Comparison of ENCODE assay signal across 16 cellular contexts in genomic region chr7:50164552-50165220, GRCh38.
DNase-seq lines count a peak whose midpoint lies in the region; ATAC-seq, FAIRE-seq and TF ChIP-seq lines count a peak whose summit lies in the region.
"Had no signal": no experiment of that assay in that cellular context is flagged by ENCODE, and none has a peak within 500 bp of the region (broad histone marks: within the 10 kb centered on the region; RNA-seq: fewer than 3 reads in every experiment).

No MANE protein-coding gene starts in this region.

- CTCF ChIA-PET in CD8-positive, alpha-beta memory T cell (lab: Charles Lee): interaction anchor here (0.8 to 1.5 kb wide), 3 partner anchors 40 to 996 kb away, joined by 3 to 4 read pairs (median 3); partner anchors contain the start of gene ZPBP
- CTCF ChIA-PET in activated CD4-positive, alpha-beta memory T cell treated with anti-CD3 and anti-CD28 coated beads, Interleukin-2, amount 10 ng/mL, durations not matched to agents 7 days and 5 days (lab: Charles Lee): interaction anchor here (0.9 to 3.9 kb wide), 6 partner anchors 15 to 253 kb away, joined by 3 to 17 read pairs (median 6); no protein-coding TSS in a partner anchor

- H3K9me3 ChIP-seq in BLaER1 treated with 17β-estradiol and CSF1 and Interleukin-3, amounts not matched to agents 10 nM and 100 nM (replicated peaks in 1 of 11): no peaks in the 10 kb centered on the region
- no peaks in the 10 kb centered on the region for H3K9me3 ChIP-seq in CD8-positive, alpha-beta memory T cell (ENCODE audit: low read length)
- no peaks in the 10 kb centered on the region for H3K9me3 ChIP-seq in esophagus muscularis mucosa
- H3K9me3 ChIP-seq: ovary had no signal

- peak overlapping the region in 6 of 7 donors; percentile 71 to 81 (median 76) for H3K4me3 Mint-ChIP-seq in CD8-positive, alpha-beta memory T cell
- H3K4me3 Mint-ChIP-seq in activated CD4-positive, alpha-beta memory T cell treated with anti-CD3 and anti-CD28 coated beads, Interleukin-2, amount 10 ng/mL, durations not matched to agents 7 days and 5 days: peak overlapping the region; percentile 40

- ATAC-seq in sciatic nerve (no peak), GM21360 (IDR thresholded peaks at IDR 0.05; ENCODE audit: unreplicated experiment) (no peak)
- ATAC-seq: left cardiac atrium had no signal

- intact Hi-C loops in esophagus muscularis mucosa (cut with DNase I) (no loop called here), sciatic nerve (cut with DNase I) (no loop called here)

- no peaks in the 10 kb centered on the region for H3K27me3 ChIP-seq in BLaER1 treated with 17β-estradiol and CSF1 and Interleukin-3, amounts not matched to agents 10 nM and 100 nM
- no peaks in the 10 kb centered on the region for H3K27me3 ChIP-seq in CD8-positive, alpha-beta memory T cell (ENCODE audit: insufficient read depth, low read length, poor library complexity, severe bottlenecking)
- no peaks in the 10 kb centered on the region for H3K27me3 ChIP-seq in esophagus muscularis mucosa
- H3K27me3 ChIP-seq: brain microvascular endothelial cell, ovary had no signal

- peak overlapping the region in 9 of 11 experiments; percentile 4 to 59 (median 26); a peak in 12 of 22 replicates for H3K4me2 ChIP-seq in BLaER1 treated with 17β-estradiol and CSF1 and Interleukin-3, amounts not matched to agents 10 nM and 100 nM

- POLR2A ChIA-PET in CD8-positive, alpha-beta memory T cell (lab: Charles Lee): no interaction called here
- POLR2A ChIA-PET in activated CD4-positive, alpha-beta memory T cell treated with anti-CD3 and anti-CD28 coated beads, Interleukin-2, amount 10 ng/mL, durations not matched to agents 7 days and 5 days (lab: Charles Lee): interaction anchor here (1.0 to 1.5 kb wide), 2 partner anchors 9 to 143 kb away, joined by 3 to 10 read pairs; no protein-coding TSS in a partner anchor

- peak in 3 of 5 donors; percentile 27 to 54 (median 29) for DNase-seq in CD8-positive, alpha-beta memory T cell
- peak; percentile 55 for DNase-seq in activated CD4-positive, alpha-beta memory T cell treated with anti-CD3 and anti-CD28 coated beads, Interleukin-2, amount 10 ng/mL, durations not matched to agents 7 days and 5 days
- peak; percentile 55 for DNase-seq in esophagus muscularis mucosa (ENCODE audit: extremely low spot score)
- DNase-seq in mesenteric fat pad (ENCODE audit: low spot score): no peak
- no peak for DNase-seq in sciatic nerve (ENCODE audit: low spot score)
- no peak for DNase-seq in GM19239 (ENCODE audit: insufficient read length, low spot score)
- DNase-seq: brain microvascular endothelial cell, C1 segment of cervical spinal cord, hippocampal formation, KG1, left cardiac atrium, NCI-H1417 treated with DMSO at 0.1 percent for 48 hours, NCI-H510A, ovary had no signal

- 80% methylated on average over 7 of the region's 7 CpGs for WGBS in esophagus muscularis mucosa

- no peak overlapping the region for H3K27ac ChIP-seq in BLaER1 treated with 17β-estradiol and CSF1 and Interleukin-3, amounts not matched to agents 10 nM and 100 nM
- H3K27ac ChIP-seq in CD8-positive, alpha-beta memory T cell (ENCODE audit: low read depth, low read length): no peak overlapping the region
- no peak overlapping the region for H3K27ac ChIP-seq in esophagus muscularis mucosa (replicated peaks in 1 of 4)
- H3K27ac ChIP-seq: brain microvascular endothelial cell, ovary had no signal

- H3K4me1 ChIP-seq in BLaER1 treated with 17β-estradiol and CSF1 and Interleukin-3, amounts not matched to agents 10 nM and 100 nM: peaks cover 15 to 45% (median 24%) of the 10 kb centered on the region in 10 experiments
- peaks cover 45% of the 10 kb centered on the region for H3K4me1 ChIP-seq in CD8-positive, alpha-beta memory T cell (ENCODE audit: insufficient read depth, low read length)
- H3K4me1 ChIP-seq in esophagus muscularis mucosa: no peaks in the 10 kb centered on the region

- TF ChIP-seq EP300 in esophagus muscularis mucosa (IDR thresholded peaks at IDR 0.05): no peak

- no peaks in the 10 kb centered on the region for H3K36me3 ChIP-seq in BLaER1 treated with 17β-estradiol and CSF1 and Interleukin-3, amounts not matched to agents 10 nM and 100 nM
- H3K36me3 ChIP-seq in CD8-positive, alpha-beta memory T cell (ENCODE audit: insufficient read depth, low read length): no peaks in the 10 kb centered on the region
- no peaks in the 10 kb centered on the region for H3K36me3 ChIP-seq in esophagus muscularis mucosa
- H3K36me3 ChIP-seq: brain microvascular endothelial cell, ovary had no signal

- no peaks in the 10 kb centered on the region for H3K27me3 Mint-ChIP-seq in CD8-positive, alpha-beta memory T cell
- no peaks in the 10 kb centered on the region for H3K27me3 Mint-ChIP-seq in activated CD4-positive, alpha-beta memory T cell treated with anti-CD3 and anti-CD28 coated beads, Interleukin-2, amount 10 ng/mL, durations not matched to agents 7 days and 5 days

- no peak for TF ChIP-seq POLR2A in esophagus muscularis mucosa (IDR thresholded peaks at IDR 0.05; ENCODE audit: low read depth)

- H3K4me1 Mint-ChIP-seq in CD8-positive, alpha-beta memory T cell: peaks cover 43 to 72% (median 66%) of the 10 kb centered on the region in 3 donors
- H3K4me1 Mint-ChIP-seq in activated CD4-positive, alpha-beta memory T cell treated with anti-CD3 and anti-CD28 coated beads, Interleukin-2, amount 10 ng/mL, durations not matched to agents 7 days and 5 days: peaks cover 65% of the 10 kb centered on the region

- no peak for TF ChIP-seq CTCF in esophagus muscularis mucosa (IDR thresholded peaks at IDR 0.05)

- no peaks in the 10 kb centered on the region for H3K36me3 Mint-ChIP-seq in CD8-positive, alpha-beta memory T cell
- no peaks in the 10 kb centered on the region for H3K36me3 Mint-ChIP-seq in activated CD4-positive, alpha-beta memory T cell treated with anti-CD3 and anti-CD28 coated beads, Interleukin-2, amount 10 ng/mL, durations not matched to agents 7 days and 5 days (ENCODE audit: low read depth)

- peak overlapping the region; percentile 38 to 94 (median 83) for H3K27ac Mint-ChIP-seq in CD8-positive, alpha-beta memory T cell
- peak overlapping the region; percentile 81 for H3K27ac Mint-ChIP-seq in activated CD4-positive, alpha-beta memory T cell treated with anti-CD3 and anti-CD28 coated beads, Interleukin-2, amount 10 ng/mL, durations not matched to agents 7 days and 5 days

- no peak overlapping the region for H3K9ac ChIP-seq in BLaER1 treated with 17β-estradiol and CSF1 and Interleukin-3, amounts not matched to agents 10 nM and 100 nM

- no peak for FAIRE-seq in GM19239 (lab: Jason Lieb, UNC)

- no peak overlapping the region for H3K4me3 ChIP-seq in BLaER1 treated with 17β-estradiol and CSF1 and Interleukin-3, amounts not matched to agents 10 nM and 100 nM
- H3K4me3 ChIP-seq in CD8-positive, alpha-beta memory T cell (ENCODE audit: low read length): no peak overlapping the region
- no peak overlapping the region for H3K4me3 ChIP-seq in esophagus muscularis mucosa
- H3K4me3 ChIP-seq: ovary had no signal

- no peaks in the 10 kb centered on the region for H3K9me3 Mint-ChIP-seq in CD8-positive, alpha-beta memory T cell
- no peaks in the 10 kb centered on the region for H3K9me3 Mint-ChIP-seq in activated CD4-positive, alpha-beta memory T cell treated with anti-CD3 and anti-CD28 coated beads, Interleukin-2, amount 10 ng/mL, durations not matched to agents 7 days and 5 days

- H4K20me1 ChIP-seq in BLaER1 treated with 17β-estradiol and CSF1 and Interleukin-3, amounts not matched to agents 10 nM and 100 nM: no peaks in the 10 kb centered on the region

Comparison
In these comparisons a context has a peak if more than half of its experiments do, and no peak if none do; other contexts are left out.
1. DNase-seq: peak in CD8-positive, alpha-beta memory T cell (3 of 5), activated CD4-positive, alpha-beta memory T cell treated with anti-CD3 and anti-CD28 coated beads, Interleukin-2, amount 10 ng/mL, durations not matched to agents 7 days and 5 days (single experiment) and esophagus muscularis mucosa (single experiment); none in mesenteric fat pad (single experiment), sciatic nerve (single experiment) and GM19239 (single experiment).